8 cellular contexts compared by ENCODE assay signal in genomic region chr14:20631023-20631820, GRCh38. TPM values are rescaled to one million over a fixed set of nuclear protein-coding genes. Genes with fewer than 3 reads are reported as not detected.
DNase-seq lines count a peak whose midpoint lies in the region; ATAC-seq, FAIRE-seq and TF ChIP-seq lines count a peak whose summit lies in the region.

No MANE protein-coding gene starts in this region.

- H3K9me3 ChIP-seq in muscle layer of duodenum (ENCODE audit: control insufficient read depth in 1 of 2, low read length in 2 of 2) (no peaks in the 10 kb centered on the region), transverse colon (no peaks in the 10 kb centered on the region)

- H3K4me3 Mint-ChIP-seq in activated CD4-positive, alpha-beta memory T cell treated with anti-CD3 and anti-CD28 coated beads for 36 hours = peak overlapping the region; percentile 76

- POLR2A ChIA-PET in activated CD4-positive, alpha-beta memory T cell treated with anti-CD3 and anti-CD28 coated beads for 36 hours (lab: Charles Lee) = interaction anchor here (1.2 to 2.9 kb wide), 5 partner anchors 18 to 288 kb away, joined by 3 to 16 read pairs (median 4); partner anchors contain the start of gene PARP2

- in situ Hi-C loops in transverse colon (cut with MboI; ENCODE audit: low pct_ligation_motif_present in 1 of 4, low pct_unique_long_range_greater_than_20kb in 1 of 4, low sequenced_read_pairs in 3 of 4) = no loop called here

- H3K4me1 ChIP-seq in muscle layer of duodenum (ENCODE audit: control insufficient read depth in 1 of 2, insufficient read depth in 2 of 2, low read length in 2 of 2) = peaks cover 0 to 34% of the 10 kb centered on the region in 2 donors
- H3K4me1 ChIP-seq in transverse colon = peaks cover 3 to 32% (median 26%) of the 10 kb centered on the region in 4 donors

- DNase-seq in GM19239 (ENCODE audit: insufficient read length, low spot score) (no peak), NCI-H2227 treated with DMSO at 0.1 percent for 48 hours (lab: John Stamatoyannopoulos, UW) (peak; percentile 58), epithelial cell of esophagus (ENCODE audit: low read depth) (peak; percentile 62), transverse colon (peak; percentile 37), activated gamma-delta T cell (lab: John Stamatoyannopoulos, UW) (no peak)
- peak; percentile 57 for DNase-seq in activated CD4-positive, alpha-beta memory T cell treated with anti-CD3 and anti-CD28 coated beads for 36 hours

- peak overlapping the region; percentile 76 for H3K27ac Mint-ChIP-seq in activated CD4-positive, alpha-beta memory T cell treated with anti-CD3 and anti-CD28 coated beads for 36 hours

- CTCF ChIA-PET in activated CD4-positive, alpha-beta memory T cell treated with anti-CD3 and anti-CD28 coated beads for 36 hours (lab: Charles Lee) = interaction anchor here (0.7 to 3.3 kb wide), 8 partner anchors 17 to 340 kb away, joined by 3 to 28 read pairs (median 8); partner anchors contain the start of gene RNASE4

- H3K4me3 ChIP-seq in epithelial cell of esophagus (ENCODE audit: low read length) (peak overlapping the region; percentile 46), muscle layer of duodenum (ENCODE audit: low read depth in 1 of 2, low read length in 2 of 2) (peak overlapping the region; percentile 54 to 58), transverse colon (peak overlapping the region in 3 of 4 donors; percentile 5 to 47 (median 29))

- H3K4me1 Mint-ChIP-seq in activated CD4-positive, alpha-beta memory T cell treated with anti-CD3 and anti-CD28 coated beads for 36 hours (ENCODE audit: low read depth) = peaks cover 57% of the 10 kb centered on the region

- 2% methylated on average over 13 to 18 of the region's 18 CpGs for WGBS in transverse colon (ENCODE audit: low coverage in 1 of 2), 2 donors

- intact Hi-C loops in activated CD4-positive, alpha-beta memory T cell treated with anti-CD3 and anti-CD28 coated beads for 36 hours (cut with micrococcal nuclease) = loop anchor here (1.0 kb wide), 1 partner anchor 52 kb away; no protein-coding TSS in a partner anchor
- intact Hi-C loops in transverse colon (cut with DNase I; ENCODE audit: low total_unique reads) = no loop called here

- TF ChIP-seq CTCF in epithelial cell of esophagus (IDR thresholded peaks at IDR 0.05; ENCODE audit: insufficient read depth, low read depth, low read length, missing control alignments) (no peak), transverse colon (IDR thresholded peaks at IDR 0.05) (no peak)

- no peaks in the 10 kb centered on the region for H3K36me3 ChIP-seq in muscle layer of duodenum (ENCODE audit: control insufficient read depth in 1 of 2, insufficient read depth in 2 of 2, low read length in 2 of 2)
- H3K36me3 ChIP-seq in transverse colon = no peaks in the 10 kb centered on the region

- no peaks in the 10 kb centered on the region for H3K9me3 Mint-ChIP-seq in activated CD4-positive, alpha-beta memory T cell treated with anti-CD3 and anti-CD28 coated beads for 36 hours

- no peak for TF ChIP-seq POLR2A in transverse colon (IDR thresholded peaks at IDR 0.05)

- FAIRE-seq in GM19239 (lab: Jason Lieb, UNC) = peak; percentile 77

- ATAC-seq in GM21737 (IDR thresholded peaks at IDR 0.05; ENCODE audit: unreplicated experiment) = no peak

- H3K27me3 ChIP-seq in muscle layer of duodenum (ENCODE audit: low read depth, low read length) (peaks cover 10% of the 10 kb centered on the region), transverse colon (peaks cover 44% of the 10 kb centered on the region)

- peaks cover 6% of the 10 kb centered on the region for H3K36me3 Mint-ChIP-seq in activated CD4-positive, alpha-beta memory T cell treated with anti-CD3 and anti-CD28 coated beads for 36 hours

- peaks cover 49% of the 10 kb centered on the region for H3K27me3 Mint-ChIP-seq in activated CD4-positive, alpha-beta memory T cell treated with anti-CD3 and anti-CD28 coated beads for 36 hours

- no peak for TF ChIP-seq EP300 in transverse colon (IDR thresholded peaks at IDR 0.05; ENCODE audit: low read depth)

- H3K27ac ChIP-seq in muscle layer of duodenum (ENCODE audit: low read length) = no peak overlapping the region
- peak overlapping the region in 2 of 4 donors; percentile 16 to 28 for H3K27ac ChIP-seq in transverse colon

RNA-seq across cellular contexts. Expression of gene OR6S1, which starts 10.3 kb away (rescaled TPM):
- not detected for total RNA-seq in activated CD4-positive, alpha-beta memory T cell treated with anti-CD3 and anti-CD28 coated beads for 36 hours
- total RNA-seq in transverse colon = not detected

RNA-seq across cellular contexts. Expression of gene RNASE12, which starts 40.0 kb away (rescaled TPM):
- not detected for total RNA-seq in activated CD4-positive, alpha-beta memory T cell treated with anti-CD3 and anti-CD28 coated beads for 36 hours
- not detected for total RNA-seq in transverse colon

RNA-seq across cellular contexts. Expression of gene RNASE11, which starts 43.4 kb away (rescaled TPM):
- not detected for total RNA-seq in activated CD4-positive, alpha-beta memory T cell treated with anti-CD3 and anti-CD28 coated beads for 36 hours
- total RNA-seq in transverse colon = not detected

RNA-seq across cellular contexts. Expression of gene RNASE4, which starts 53.1 kb away (rescaled TPM):
- under 1 TPM; 0.69 to 0.70 TPM for total RNA-seq in activated CD4-positive, alpha-beta memory T cell treated with anti-CD3 and anti-CD28 coated beads for 36 hours
- total RNA-seq in transverse colon = 10 to 100 TPM; 24.7 to 78.9 (median 76.5) TPM

RNA-seq across cellular contexts. Expression of gene ANG, which starts 57.3 kb away (rescaled TPM):
- 1 to 10 TPM; 1.1 to 2.0 TPM for total RNA-seq in activated CD4-positive, alpha-beta memory T cell treated with anti-CD3 and anti-CD28 coated beads for 36 hours
- 10 to 100 TPM; 10.5 to 37.1 (median 25.7) TPM for total RNA-seq in transverse colon

Comparison
In these comparisons a context has a peak if more than half of its experiments do, and no peak if none do; other contexts are left out.
1. DNase-seq: peak in NCI-H2227 treated with DMSO at 0.1 percent for 48 hours (single experiment), activated CD4-positive, alpha-beta memory T cell treated with anti-CD3 and anti-CD28 coated beads for 36 hours (single experiment), epithelial cell of esophagus (single experiment) and transverse colon (single experiment); none in GM19239 (single experiment) and activated gamma-delta T cell (single experiment).
2. Peak in every context shown above with its lines, with median percentiles within 50 percentile points of each other: H3K4me3 ChIP-seq.